In the genomic region with DNA sequence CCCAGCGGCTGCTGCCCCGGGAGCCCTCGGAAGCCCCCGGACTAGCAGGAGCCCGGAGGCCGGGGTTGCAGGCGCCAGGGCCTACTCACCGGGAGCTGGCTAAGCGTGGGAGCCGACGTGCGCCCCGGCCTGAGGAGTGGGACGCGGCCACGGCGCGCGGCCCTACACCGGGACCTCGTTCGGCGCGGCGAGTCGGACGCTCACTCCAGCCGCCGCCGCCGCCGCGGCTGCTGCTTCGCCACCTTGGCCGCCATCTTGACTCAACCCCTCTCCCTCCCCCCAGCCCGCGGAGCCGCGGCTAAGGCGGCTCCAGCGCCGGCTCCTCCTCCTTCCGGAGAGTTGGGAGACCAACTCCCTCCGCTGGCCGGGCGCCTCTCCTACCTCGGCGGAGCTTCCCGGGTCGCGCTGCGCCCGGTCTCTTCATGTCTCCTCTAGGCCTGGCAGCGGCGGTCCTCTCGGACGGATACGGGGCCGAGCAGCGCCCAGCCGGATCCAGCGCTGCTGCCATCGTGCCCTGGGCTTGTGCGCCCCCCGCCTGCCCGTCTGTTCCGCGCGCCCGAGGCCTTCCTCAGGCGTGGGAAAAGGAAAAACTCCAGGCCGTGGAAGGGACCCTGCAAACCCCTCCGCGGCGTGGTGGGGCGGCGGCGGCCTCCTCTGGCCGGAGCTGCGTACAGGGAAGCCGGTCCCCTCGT, we compare ENCODE assay signal across 8 cellular contexts. TPM values are rescaled to one million over a fixed set of nuclear protein-coding genes. Genes with fewer than 3 reads are reported as not detected.
DNase-seq lines count a peak whose midpoint lies in the region; ATAC-seq, FAIRE-seq and TF ChIP-seq lines count a peak whose summit lies in the region.

NCOR1 (minus strand) TSS at position 262 of the 692 bp plus-strand sequence. CDS start 20,965 bp downstream, outside the sequence.

- peak within 1 kb of the TSS; percentile 76 for H4K91ac ChIP-seq in H9 (ENCODE audit: insufficient read length, low read depth, low read length)

- H3K79me1 ChIP-seq in H9 (ENCODE audit: insufficient read depth, low read depth, low read length, poor library complexity, severe bottlenecking) = no peaks in the 10 kb centered on the region

- H3K27ac ChIP-seq in H9 (ENCODE audit: insufficient read length, low read depth, low read length) = peak within 1 kb of the TSS; percentile 29
- peak within 1 kb of the TSS; percentile 90 for H3K27ac ChIP-seq in neural cell (ENCODE audit: low read length)

- no peak within 1 kb of the TSS for H2BK12ac ChIP-seq in H9 (ENCODE audit: insufficient read length, low read depth, low read length)

- TF ChIP-seq EP300 in neural cell (conservative IDR thresholded peaks at IDR 0.05; ENCODE audit: poor library complexity, severe bottlenecking) = peak; percentile 49

- H2BK20ac ChIP-seq in H9 (ENCODE audit: low read depth, low read length, poor library complexity, severe bottlenecking) = no peak within 1 kb of the TSS

- WGBS in H9 (ENCODE audit: extremely low coverage, insufficient read length, low lambda C conversion rate) = no CpG with 5 or more reads among the region's 82 CpGs

- no peaks in the 10 kb centered on the region for H3K9me3 Mint-ChIP-seq in H9
- H3K9me3 Mint-ChIP-seq in stimulated activated naive CD8-positive, alpha-beta T cell treated with anti-CD3 and anti-CD28 coated beads, Interleukin-15, amount 100 ng/mL, for 72 hours = no peaks in the 10 kb centered on the region

- H3K9me3 ChIP-seq in H9 (ENCODE audit: control insufficient read depth, low read depth, low read length) = no peaks in the 10 kb centered on the region
- H3K9me3 ChIP-seq in neural cell (ENCODE audit: low read length) = no peaks in the 10 kb centered on the region

- H3K36me3 ChIP-seq in neural cell (ENCODE audit: insufficient read depth, low read length) = no peaks in the 10 kb centered on the region

- no peaks in the 10 kb centered on the region for H3K4me1 ChIP-seq in H9 (ENCODE audit: insufficient read depth, low read length)

- peaks cover 0 to 4% (median 0%) of the 10 kb centered on the region in 3 experiments; a peak in 2 of 7 replicates for H3K36me3 Mint-ChIP-seq in H9 (ENCODE audit: insufficient read depth in 1 of 3, low read depth in 3 of 3)

- peaks cover 6% of the 10 kb centered on the region for H3K23me2 ChIP-seq in H9 (ENCODE audit: insufficient read length, low read depth, low read length, poor library complexity, severe bottlenecking)

- peak within 1 kb of the TSS; percentile 91 for H3K18ac ChIP-seq in H9 (ENCODE audit: insufficient read length, low read depth, low read length)

- H3K79me2 ChIP-seq in H9 (ENCODE audit: insufficient read depth, low read length) (peaks cover 33% of the 10 kb centered on the region; the same call in 1 of the 2 replicates), neural cell (replicated peaks; ENCODE audit: insufficient read depth, low read length) (peaks cover 54% of the 10 kb centered on the region)

- peak; percentile 90 for ATAC-seq in stimulated activated naive CD8-positive, alpha-beta T cell treated with anti-CD3 and anti-CD28 coated beads, Interleukin-15, amount 100 ng/mL, for 72 hours

- peak within 1 kb of the TSS; percentile 88 for H3K4me2 ChIP-seq in H9 (ENCODE audit: insufficient read depth, insufficient read length, low read length)
- peak within 1 kb of the TSS; percentile 72 for H3K4me2 ChIP-seq in neural cell (ENCODE audit: low read length)

- H3K4me3 Mint-ChIP-seq in H9 = peak within 1 kb of the TSS; percentile 86 to 94
- H3K4me3 Mint-ChIP-seq in stimulated activated naive CD8-positive, alpha-beta T cell treated with anti-CD3 and anti-CD28 coated beads, Interleukin-15, amount 100 ng/mL, for 72 hours = peak within 1 kb of the TSS; percentile 92 to 96

- peak within 1 kb of the TSS; percentile 91 for H3K9ac ChIP-seq in H9 (ENCODE audit: extremely low read depth, insufficient read length, low read length)
- peak within 1 kb of the TSS; percentile 91 for H3K9ac ChIP-seq in neural cell (ENCODE audit: low read length)

- H2BK15ac ChIP-seq in H9 (ENCODE audit: low read depth, low read length) = no peak within 1 kb of the TSS

- H4K8ac ChIP-seq in H9 (replicated peaks; ENCODE audit: insufficient read length, low read depth, low read length) = no peak within 1 kb of the TSS

- H3K56ac ChIP-seq in H9 (ENCODE audit: insufficient read length, low read depth, low read length) = no peak within 1 kb of the TSS

- H3K27ac Mint-ChIP-seq in H9 = peak within 1 kb of the TSS; percentile 91 to 94 (median 93)
- peak within 1 kb of the TSS; percentile 96 to 97 for H3K27ac Mint-ChIP-seq in stimulated activated naive CD8-positive, alpha-beta T cell treated with anti-CD3 and anti-CD28 coated beads, Interleukin-15, amount 100 ng/mL, for 72 hours

- H3K4me1 Mint-ChIP-seq in H9 = peaks cover 18 to 23% of the 10 kb centered on the region in 2 experiments
- H3K4me1 Mint-ChIP-seq in stimulated activated naive CD8-positive, alpha-beta T cell treated with anti-CD3 and anti-CD28 coated beads, Interleukin-15, amount 100 ng/mL, for 72 hours = peaks cover 33% of the 10 kb centered on the region

- H2BK5ac ChIP-seq in H9 (ENCODE audit: insufficient read length, low read length) = no peak within 1 kb of the TSS

- TF ChIP-seq CTCF in H9 (conservative IDR thresholded peaks at IDR 0.05) (peak; percentile 36; the same call in 2 of the 3 replicates), neural cell (IDR thresholded peaks at IDR 0.05; ENCODE audit: poor library complexity, severe bottlenecking) (peak; percentile 65)

- H3K4me3 ChIP-seq in neural cell (ENCODE audit: low read length) = peak within 1 kb of the TSS; percentile 95

- no peaks in the 10 kb centered on the region for H4K20me1 ChIP-seq in H9 (ENCODE audit: control insufficient read depth, insufficient read depth, insufficient read length)
- no peaks in the 10 kb centered on the region for H4K20me1 ChIP-seq in neural cell (ENCODE audit: insufficient read depth)

- H3F3A ChIP-seq in neural cell (ENCODE audit: insufficient read depth, low read length, poor library complexity, severe bottlenecking) = peaks cover 5% of the 10 kb centered on the region

- H3K14ac ChIP-seq in H9 (ENCODE audit: insufficient read depth, low read length) = peak within 1 kb of the TSS; percentile 92

- H3K9me2 ChIP-seq in neural cell (ENCODE audit: insufficient read depth, low read length) = no peaks in the 10 kb centered on the region

- peak; percentile 40 for TF ChIP-seq RAD21 in neural cell (conservative IDR thresholded peaks at IDR 0.05)

- peak; percentile 66 for FAIRE-seq in G401.6 (lab: Jason Lieb, UNC)

- H3T11ph ChIP-seq in H9 (ENCODE audit: low read length) = no peak within 1 kb of the TSS

- peak within 1 kb of the TSS; percentile 26 for H4K5ac ChIP-seq in H9 (ENCODE audit: insufficient read length, low read depth, low read length)

- peak within 1 kb of the TSS; percentile 53 for H2BK120ac ChIP-seq in H9 (ENCODE audit: low read depth, low read length, poor library complexity, severe bottlenecking)

- peak; percentile 96 for DNase-seq in H9
- peak; percentile 91 for DNase-seq in M059J (ENCODE audit: low read depth)
- DNase-seq in SHP77 treated with DMSO at 0.1 percent for 48 hours (lab: John Stamatoyannopoulos, UW) = peak; percentile 99
- peak; percentile 96 for DNase-seq in activated effector memory CD4-positive, alpha-beta T cell treated with anti-CD3 and anti-CD28 coated beads, Interleukin-2, amount 50 U/mL, for 16 hours
- peak; percentile 86 for DNase-seq in fibroblast of the conjunctiva (ENCODE audit: low read depth)
- peak; percentile 87 to 91 for DNase-seq in stimulated activated naive CD8-positive, alpha-beta T cell treated with anti-CD3 and anti-CD28 coated beads, Interleukin-15, amount 100 ng/mL, for 72 hours

- H2AK5ac ChIP-seq in H9 (ENCODE audit: insufficient read length, low read length) = no peak within 1 kb of the TSS

- H2AFZ ChIP-seq in H9 (ENCODE audit: low read length) = no peak within 1 kb of the TSS
- peak within 1 kb of the TSS; percentile 94 for H2AFZ ChIP-seq in neural cell (ENCODE audit: low read depth, low read length)

- H3K27me3 Mint-ChIP-seq in H9 (ENCODE audit: low read depth) = no peaks in the 10 kb centered on the region
- H3K27me3 Mint-ChIP-seq in stimulated activated naive CD8-positive, alpha-beta T cell treated with anti-CD3 and anti-CD28 coated beads, Interleukin-15, amount 100 ng/mL, for 72 hours = no peaks in the 10 kb centered on the region

- no peaks in the 10 kb centered on the region for H3K27me3 ChIP-seq in H9 (ENCODE audit: insufficient read depth, low read length)
- H3K27me3 ChIP-seq in neural cell (ENCODE audit: insufficient read depth, low read depth, low read length) = no peaks in the 10 kb centered on the region

- no peak within 1 kb of the TSS for H3K23ac ChIP-seq in H9 (ENCODE audit: insufficient read length, low read depth, low read length)

- peak within 1 kb of the TSS; percentile 49 for H3K4ac ChIP-seq in H9 (ENCODE audit: low read depth, low read length)

TF ChIP-seq in neural cell, 6 proteins besides CTCF, POLR2A, EP300 and RAD21 (continues in another document):
- TF ChIP-seq EZH2 (IDR thresholded peaks at IDR 0.05; ENCODE audit: borderline replicate concordance, insufficient read depth, low read length, poor library complexity, severe bottlenecking) = no peak
- TF ChIP-seq SMC3 (conservative IDR thresholded peaks at IDR 0.05; ENCODE audit: poor library complexity) = peak; percentile 16

RNA-seq across cellular contexts. Expression of gene NCOR1, which starts in this region (rescaled TPM):
- 112 and 119 TPM in 2 replicates for total RNA-seq in H9 (2021)
- total RNA-seq in M059J (2014; rRNA removed; shearing (Covaris generic)) = 24.5 and 77.5 TPM in 2 replicates
- polyA plus RNA-seq in neural cell = 26.9 and 27.9 TPM in 2 replicates
- 129 and 249 TPM in 2 replicates for polyA minus RNA-seq in neural cell

Comparison
In these comparisons a context has a peak if more than half of its experiments do, and no peak if none do; other contexts are left out.
1. Peak in every context shown above with its lines: DNase-seq, ATAC-seq, H3K4me3 ChIP-seq and H3K27ac ChIP-seq.